In the genomic region with DNA sequence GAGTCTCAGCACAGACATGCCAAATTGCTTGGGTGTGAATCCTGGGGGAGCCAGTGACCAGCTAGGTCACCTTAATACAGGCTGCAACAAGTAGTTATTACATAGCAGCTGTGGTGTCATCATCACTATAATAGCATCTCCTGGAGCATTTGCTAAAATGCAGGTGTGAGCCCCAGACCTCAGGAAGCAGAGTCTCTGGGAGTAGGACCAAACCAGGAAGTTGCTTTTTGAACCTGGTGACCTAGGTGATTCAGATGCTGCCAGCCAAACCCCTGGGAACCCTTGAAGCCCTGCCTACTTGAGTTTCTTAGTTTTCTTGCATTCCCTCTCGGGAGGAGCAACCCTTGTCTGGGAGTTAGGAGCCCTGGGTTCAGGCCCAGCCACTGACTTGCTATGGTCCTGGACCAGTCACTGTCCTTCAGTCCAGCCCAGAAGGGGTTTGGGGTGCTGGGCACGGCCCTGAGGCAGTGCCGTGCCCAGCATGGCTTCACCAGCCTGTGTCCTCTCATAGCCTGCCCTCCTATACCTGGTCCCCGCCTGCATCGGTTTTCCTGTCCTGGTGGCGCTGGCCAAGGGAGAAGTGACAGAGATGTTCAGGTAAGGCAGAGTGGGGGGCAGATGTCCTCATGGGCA, we compare ENCODE assay signal across 1 cellular context.
TF ChIP-seq lines count a peak whose summit lies in the region.

No MANE protein-coding gene starts in this region.

TF ChIP-seq in GM12878, 131 proteins besides CTCF, POLR2A, EP300 and RAD21 (continued from another document):
- TF ChIP-seq, protein P1, sequence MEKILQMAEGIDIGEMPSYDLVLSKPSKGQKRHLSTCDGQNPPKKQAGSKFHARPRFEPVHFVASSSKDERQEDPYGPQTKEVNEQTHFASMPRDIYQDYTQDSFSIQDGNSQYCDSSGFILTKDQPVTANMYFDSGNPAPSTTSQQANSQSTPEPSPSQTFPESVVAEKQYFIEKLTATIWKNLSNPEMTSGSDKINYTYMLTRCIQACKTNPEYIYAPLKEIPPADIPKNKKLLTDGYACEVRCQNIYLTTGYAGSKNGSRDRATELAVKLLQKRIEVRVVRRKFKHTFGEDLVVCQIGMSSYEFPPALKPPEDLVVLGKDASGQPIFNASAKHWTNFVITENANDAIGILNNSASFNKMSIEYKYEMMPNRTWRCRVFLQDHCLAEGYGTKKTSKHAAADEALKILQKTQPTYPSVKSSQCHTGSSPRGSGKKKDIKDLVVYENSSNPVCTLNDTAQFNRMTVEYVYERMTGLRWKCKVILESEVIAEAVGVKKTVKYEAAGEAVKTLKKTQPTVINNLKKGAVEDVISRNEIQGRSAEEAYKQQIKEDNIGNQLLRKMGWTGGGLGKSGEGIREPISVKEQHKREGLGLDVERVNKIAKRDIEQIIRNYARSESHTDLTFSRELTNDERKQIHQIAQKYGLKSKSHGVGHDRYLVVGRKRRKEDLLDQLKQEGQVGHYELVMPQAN (conservative IDR thresholded peaks at IDR 0.05) = no peak
- no peak for TF ChIP-seq CEBPB (IDR thresholded peaks at IDR 0.05; ENCODE audit: borderline replicate concordance in 1 of 2, low read depth in 2 of 2, low read length in 2 of 2)
- TF ChIP-seq ETV6 (conservative IDR thresholded peaks at IDR 0.05 in 1 of 2, IDR thresholded peaks at IDR 0.05 in 1 of 2; ENCODE audit: borderline replicate concordance in 1 of 2, low read depth in 1 of 2) = no peak
- TF ChIP-seq RB1 (IDR thresholded peaks at IDR 0.05; ENCODE audit: borderline replicate concordance) = no peak
- TF ChIP-seq SIN3A (IDR thresholded peaks at IDR 0.05; ENCODE audit: low read depth, low read length) = no peak
- TF ChIP-seq JUND (IDR thresholded peaks at IDR 0.05; ENCODE audit: low read depth, low read length) = no peak
